ENCODE assay signal across 14 cellular contexts in genomic region chr5:126043684-126044083, GRCh38.
DNase-seq lines count a peak whose midpoint lies in the region; ATAC-seq and TF ChIP-seq lines count a peak whose summit lies in the region.
"Had no signal": no experiment of that assay in that cellular context is flagged by ENCODE, and none has a peak within 500 bp of the region (broad histone marks: within the 10 kb centered on the region; RNA-seq: fewer than 3 reads in every experiment).

No MANE protein-coding gene starts in this region.

- H3K9me2 ChIP-seq in SK-N-SH (no peaks in the 10 kb centered on the region), hepatocyte (replicated peaks; ENCODE audit: insufficient read depth) (no peaks in the 10 kb centered on the region)

- no peak overlapping the region for H3K4me3 ChIP-seq in SK-N-SH (ENCODE audit: low read depth in 2 of 2, low read length in 1 of 2)
- H3K4me3 ChIP-seq in hepatocyte, result no peak overlapping the region
- no peak overlapping the region for H3K4me3 ChIP-seq in smooth muscle cell
- H3K4me3 ChIP-seq: body of pancreas, SJSA1 had no signal

- peaks cover 0 to 13% of the 10 kb centered on the region in 2 experiments; a peak in 2 of 4 replicates for H3K4me1 ChIP-seq in SK-N-SH (ENCODE audit: control insufficient read depth in 1 of 2, insufficient read depth in 2 of 2, low read depth in 1 of 2, low read length in 1 of 2)
- no peaks in the 10 kb centered on the region for H3K4me1 ChIP-seq in hepatocyte (ENCODE audit: insufficient read depth)
- no peaks in the 10 kb centered on the region for H3K4me1 ChIP-seq in smooth muscle cell (ENCODE audit: low read depth)
- H3K4me1 ChIP-seq: SJSA1 had no signal

- H3K79me2 ChIP-seq in SK-N-SH (ENCODE audit: insufficient read depth), result no peaks in the 10 kb centered on the region
- H3K79me2 ChIP-seq in hepatocyte, result no peaks in the 10 kb centered on the region
- no peaks in the 10 kb centered on the region for H3K79me2 ChIP-seq in smooth muscle cell (ENCODE audit: low read depth)

- ATAC-seq in SK-N-SH treated with all-trans-retinoic acid at 6 μM for 48 hours, result peak; percentile 31; the same call in 2 of the 3 replicates
- ATAC-seq: activated CD8-positive, alpha-beta T cell treated with anti-CD3 and anti-CD28 coated beads for 36 hours had no signal

- TF ChIP-seq RAD21 in SK-N-SH (IDR thresholded peaks at IDR 0.05; ENCODE audit: low read length), result no peak

- no peak for DNase-seq in SK-N-SH
- peak; percentile 34 for DNase-seq in astrocyte of the hippocampus (ENCODE audit: low read depth, low spot score)
- no peak for DNase-seq in hepatocyte (ENCODE audit: low spot score)
- DNase-seq in smooth muscle cell (lab: John Stamatoyannopoulos, UW; ENCODE audit: unreplicated experiment), result no peak
- DNase-seq in C1 segment of cervical spinal cord (lab: John Stamatoyannopoulos, UW), result no peak
- DNase-seq in cerebellum (ENCODE audit: low spot score), result no peak
- no peak for DNase-seq in NCI-H187 (lab: John Stamatoyannopoulos, UW)
- DNase-seq: activated B cell treated with CpG ODN at 0.5 μM for 24 hours; activated CD8-positive, alpha-beta T cell treated with anti-CD3 and anti-CD28 coated beads for 36 hours; activated T-cell treated with anti-CD3 and anti-CD28 coated beads, Interleukin-2, amount 50 U/mL, for 24 hours; CD4-positive, alpha-beta T cell had no signal

- TF ChIP-seq CTCF in SK-N-SH (IDR thresholded peaks at IDR 0.05) (no peak), hepatocyte (IDR thresholded peaks at IDR 0.05; ENCODE audit: poor library complexity) (no peak), smooth muscle cell (IDR thresholded peaks at IDR 0.05; ENCODE audit: borderline replicate concordance, insufficient read depth, poor library complexity, severe bottlenecking) (no peak)

- H2AFZ ChIP-seq in SK-N-SH (ENCODE audit: low read depth), result no peak overlapping the region
- no peak overlapping the region for H2AFZ ChIP-seq in hepatocyte
- no peak overlapping the region for H2AFZ ChIP-seq in smooth muscle cell (ENCODE audit: low read depth)

- no peak for TF ChIP-seq EP300 in SK-N-SH (IDR thresholded peaks at IDR 0.05; ENCODE audit: borderline replicate concordance in 1 of 2, low read depth in 1 of 2, low read length in 1 of 2)

- H3K27me3 ChIP-seq in SK-N-SH (ENCODE audit: insufficient read depth), result no peaks in the 10 kb centered on the region
- no peaks in the 10 kb centered on the region for H3K27me3 ChIP-seq in hepatocyte
- H3K27me3 ChIP-seq in smooth muscle cell (ENCODE audit: low read depth), result no peaks in the 10 kb centered on the region
- H3K27me3 ChIP-seq: body of pancreas, SJSA1 had no signal

- WGBS in SK-N-SH (ENCODE audit: low lambda C conversion rate), result 67% methylated on average over 3 of the region's 5 CpGs
- 67% methylated on average over 5 of the region's 5 CpGs for WGBS in hepatocyte (ENCODE audit: low lambda C conversion rate, missing lambda C conversion rate)
- 67% methylated on average over 5 of the region's 5 CpGs for WGBS in smooth muscle cell (ENCODE audit: low lambda C conversion rate)

- H3F3A ChIP-seq in SK-N-SH (replicated peaks; ENCODE audit: insufficient read depth) (no peaks in the 10 kb centered on the region), smooth muscle cell (ENCODE audit: low read depth) (no peaks in the 10 kb centered on the region)

- H3K4me2 ChIP-seq in SK-N-SH, result no peak overlapping the region
- peak overlapping the region; percentile 13 for H3K4me2 ChIP-seq in hepatocyte
- peak overlapping the region; percentile 35 for H3K4me2 ChIP-seq in smooth muscle cell

- peak overlapping the region in 1 of 2 experiments; percentile 90; a peak in 2 of 4 replicates for H3K27ac ChIP-seq in SK-N-SH (ENCODE audit: low read depth in 2 of 2, low read length in 1 of 2)
- peak overlapping the region; percentile 52 for H3K27ac ChIP-seq in hepatocyte
- H3K27ac ChIP-seq in smooth muscle cell (ENCODE audit: low read depth), result peak overlapping the region; percentile 76
- H3K27ac ChIP-seq: SJSA1 had no signal

- H4K20me1 ChIP-seq in SK-N-SH (ENCODE audit: insufficient read depth) (no peaks in the 10 kb centered on the region), hepatocyte (ENCODE audit: insufficient read depth, poor library complexity, severe bottlenecking) (no peaks in the 10 kb centered on the region), smooth muscle cell (ENCODE audit: low read depth) (no peaks in the 10 kb centered on the region)

- no peaks in the 10 kb centered on the region for H3K9me3 ChIP-seq in SK-N-SH
- no peaks in the 10 kb centered on the region for H3K9me3 ChIP-seq in hepatocyte (ENCODE audit: low read depth)
- no peaks in the 10 kb centered on the region for H3K9me3 ChIP-seq in smooth muscle cell (replicated peaks; ENCODE audit: low read depth)
- H3K9me3 ChIP-seq: body of pancreas, SJSA1 had no signal

- POLR2A ChIA-PET in SK-N-SH (lab: Yijun Ruan, JAX), result no interaction called here

- H3K9ac ChIP-seq in SK-N-SH, result no peak overlapping the region
- peak overlapping the region; percentile 54 for H3K9ac ChIP-seq in smooth muscle cell (ENCODE audit: low read depth)

- H3K36me3 ChIP-seq in SK-N-SH (replicated peaks in 1 of 2; ENCODE audit: control insufficient read depth in 1 of 2, insufficient read depth in 2 of 2, low read length in 1 of 2) (no peaks in the 10 kb centered on the region), hepatocyte (replicated peaks; ENCODE audit: insufficient read depth, low read depth) (no peaks in the 10 kb centered on the region), smooth muscle cell (ENCODE audit: low read depth) (no peaks in the 10 kb centered on the region)
- H3K36me3 ChIP-seq: SJSA1 had no signal

- CTCF ChIA-PET in SK-N-SH (lab: Yijun Ruan, JAX), result no interaction called here

TF ChIP-seq in SK-N-SH treated with all-trans-retinoic acid at 6 μM for 48 hours, 23 proteins besides CTCF, POLR2A, EP300 and RAD21:
- TF ChIP-seq ZFP3 (CRISPR knock-in tag; IDR thresholded peaks at IDR 0.05) (no peak), PATZ1 (CRISPR knock-in tag; IDR thresholded peaks at IDR 0.05; ENCODE audit: borderline replicate concordance) (no peak)

TF ChIP-seq in SK-N-SH, 30 proteins besides CTCF, POLR2A, EP300 and RAD21 (continues in another document):
- TF ChIP-seq RFX5 (IDR thresholded peaks at IDR 0.05; ENCODE audit: low read length) (no peak), PBX3 (IDR thresholded peaks at IDR 0.05) (no peak), FOXM1 (IDR thresholded peaks at IDR 0.05; ENCODE audit: low read depth) (no peak), MXI1 (IDR thresholded peaks at IDR 0.05; ENCODE audit: low read depth, low read length) (no peak), SIN3A (IDR thresholded peaks at IDR 0.05; ENCODE audit: borderline replicate concordance, low read depth, low read length) (no peak), MEF2A (IDR thresholded peaks at IDR 0.05; ENCODE audit: borderline replicate concordance, low read depth) (no peak), IRF3 (IDR thresholded peaks at IDR 0.05; ENCODE audit: low read depth, low read length) (no peak), GATA2 (CRISPR knock-in tag; IDR thresholded peaks at IDR 0.05) (no peak), REST (IDR thresholded peaks at IDR 0.05; ENCODE audit: low read depth, low read length) (no peak)
